In the genomic region with DNA sequence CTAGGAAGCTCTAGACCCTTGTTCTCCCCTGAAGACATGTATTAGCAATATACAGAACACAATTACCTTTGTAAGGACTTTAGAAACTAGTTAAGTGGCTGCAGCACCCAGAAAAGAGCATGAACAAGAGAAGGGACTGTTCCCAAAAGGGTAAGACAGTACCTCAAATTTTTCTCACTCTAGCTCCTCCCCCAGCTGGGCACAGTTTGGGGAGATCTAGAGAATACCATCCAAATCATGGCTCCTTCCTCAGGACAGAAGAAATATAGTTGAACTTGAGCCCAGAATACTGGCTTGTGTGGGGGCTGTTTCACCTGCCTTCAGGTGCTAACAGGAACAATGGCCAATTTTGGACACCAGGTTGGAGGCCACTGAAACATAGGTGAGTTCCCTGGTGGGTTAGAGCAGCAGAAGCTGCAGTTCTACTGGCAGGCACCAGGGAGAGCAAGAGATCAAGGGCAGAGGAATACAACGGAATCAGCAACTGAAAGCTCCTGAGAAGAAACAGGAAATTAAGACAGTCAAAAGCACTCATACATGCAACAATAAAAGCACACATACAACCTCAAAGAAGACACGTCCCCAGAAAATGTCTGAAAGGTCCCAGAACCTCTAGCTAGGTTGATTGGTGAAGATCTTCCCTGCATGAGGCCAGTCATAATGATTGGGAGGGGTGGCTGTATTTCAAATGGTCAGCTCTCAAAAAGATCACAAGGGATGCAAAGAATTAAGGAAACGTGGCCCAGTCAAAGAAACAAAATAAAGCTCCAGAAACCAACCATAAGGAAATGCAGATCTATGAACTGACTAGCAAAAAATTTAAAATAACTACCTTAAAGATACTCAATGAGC, we compare ENCODE assay signal across 8 cellular contexts.
DNase-seq lines count a peak whose midpoint lies in the region; ATAC-seq and TF ChIP-seq lines count a peak whose summit lies in the region.

No MANE protein-coding gene starts in this region.

- H3K4me3 ChIP-seq in A673 (ENCODE audit: low read depth, low read length, poor library complexity, severe bottlenecking) (no peak overlapping the region), colonic mucosa (no peak overlapping the region), mesenchymal stem cell (ENCODE audit: insufficient read depth in 1 of 2, low read depth in 1 of 2, low read length in 2 of 2) (no peak overlapping the region)

- CTCF ChIA-PET in A673 (lab: Charles Lee), result no interaction called here

- ATAC-seq in HG02642 (IDR thresholded peaks at IDR 0.05; ENCODE audit: poor library complexity, unreplicated experiment), result peak; percentile 96

- H4K8ac ChIP-seq in mesenchymal stem cell (ENCODE audit: low read length), result no peak overlapping the region

- H2AK5ac ChIP-seq in mesenchymal stem cell (ENCODE audit: low read length, severe bottlenecking), result no peak overlapping the region

- no peak overlapping the region for H4K91ac ChIP-seq in mesenchymal stem cell (ENCODE audit: low read length)

- no peak overlapping the region for H3K18ac ChIP-seq in mesenchymal stem cell (ENCODE audit: low read depth in 1 of 2, low read length in 2 of 2)

- no peak overlapping the region for H2BK12ac ChIP-seq in mesenchymal stem cell (ENCODE audit: low read length in 2 of 2)

- WGBS in mesenchymal stem cell, result 16% methylated on average over 3 of the region's 3 CpGs

- H3K27me3 ChIP-seq in A673 (replicated peaks; ENCODE audit: insufficient read depth, low read depth, low read length, poor library complexity), result no peaks in the 10 kb centered on the region
- H3K27me3 ChIP-seq in colonic mucosa, result no peaks in the 10 kb centered on the region
- no peaks in the 10 kb centered on the region for H3K27me3 ChIP-seq in mesenchymal stem cell (ENCODE audit: control insufficient read depth in 1 of 2, insufficient read depth in 1 of 2, low read length in 2 of 2)

- peak; percentile 32 for DNase-seq in A673 (ENCODE audit: low spot score)
- peak; percentile 12 for DNase-seq in NCI-H146 (lab: John Stamatoyannopoulos, UW)
- peak; percentile 22 to 39 for DNase-seq in activated CD4-positive, alpha-beta T cell treated with anti-CD3 and anti-CD28 coated beads for 24 hours (ENCODE audit: low read depth in 2 of 2)
- DNase-seq in colonic mucosa, result peak; percentile 57
- peak; percentile 65 for DNase-seq in mesenchymal stem cell
- DNase-seq in stimulated activated naive CD4-positive, alpha-beta T cell (lab: John Stamatoyannopoulos, UW), result peak; percentile 8 to 72 (median 44)

- H3K9ac ChIP-seq in colonic mucosa (ENCODE audit: low read depth in 2 of 2, low read length in 2 of 2), result no peak overlapping the region
- H3K9ac ChIP-seq in mesenchymal stem cell (ENCODE audit: low read length), result peak overlapping the region; percentile 42

- no peaks in the 10 kb centered on the region for H3K4me1 ChIP-seq in A673 (ENCODE audit: insufficient read depth, low read length, poor library complexity, severe bottlenecking)
- H3K4me1 ChIP-seq in colonic mucosa, result no peaks in the 10 kb centered on the region
- no peaks in the 10 kb centered on the region for H3K4me1 ChIP-seq in mesenchymal stem cell (ENCODE audit: control insufficient read depth, insufficient read depth, low read depth, low read length)

- no peak overlapping the region for H3K4me2 ChIP-seq in mesenchymal stem cell (ENCODE audit: low read length, poor library complexity, severe bottlenecking)

- no peak overlapping the region for H3K23ac ChIP-seq in mesenchymal stem cell (ENCODE audit: low read length in 2 of 2)

- no TSS peak for BruUV-seq in A673 (replicated peaks; lab: Mats Ljungman, UMichigan)

- no peaks in the 10 kb centered on the region for H3K79me1 ChIP-seq in mesenchymal stem cell (replicated peaks; ENCODE audit: low read length, poor library complexity, severe bottlenecking)

- POLR2A ChIA-PET in A673 (lab: Charles Lee; ENCODE audit: low non-redundant PET), result no interaction called here

- no peak overlapping the region for H3K4ac ChIP-seq in mesenchymal stem cell (ENCODE audit: low read depth in 1 of 2, low read length in 2 of 2)

- H3K9me3 ChIP-seq in A673 (ENCODE audit: low read depth, low read length, poor library complexity, severe bottlenecking) (no peaks in the 10 kb centered on the region), colonic mucosa (no peaks in the 10 kb centered on the region), mesenchymal stem cell (ENCODE audit: control insufficient read depth, low read length) (peaks cover 4% of the 10 kb centered on the region)

- no peak overlapping the region for H2AFZ ChIP-seq in mesenchymal stem cell (ENCODE audit: low read depth, low read length)

- no peak overlapping the region for H2BK5ac ChIP-seq in mesenchymal stem cell (ENCODE audit: low read depth, low read length, poor library complexity, severe bottlenecking)

- peak; percentile 64 for TF ChIP-seq CTCF in A673 (conservative IDR thresholded peaks at IDR 0.05; ENCODE audit: low read depth, low read length)
- TF ChIP-seq CTCF in GM12874 (IDR thresholded peaks at IDR 0.05; ENCODE audit: insufficient read depth, low read depth, low read length), result peak; percentile 90
- peak; percentile 76 for TF ChIP-seq CTCF in colonic mucosa (IDR thresholded peaks at IDR 0.05)

- H2BK120ac ChIP-seq in mesenchymal stem cell (ENCODE audit: low read depth, low read length), result no peak overlapping the region

- H3K27ac ChIP-seq in A673 (ENCODE audit: low read depth, low read length, poor library complexity, severe bottlenecking) (no peak overlapping the region), colonic mucosa (no peak overlapping the region), mesenchymal stem cell (ENCODE audit: low read length, poor library complexity, severe bottlenecking) (no peak overlapping the region)

- no peak overlapping the region for H3K14ac ChIP-seq in mesenchymal stem cell (ENCODE audit: low read length in 2 of 2)

- H3K36me3 ChIP-seq in A673 (ENCODE audit: insufficient read depth, low read length, poor library complexity, severe bottlenecking), result no peaks in the 10 kb centered on the region
- H3K36me3 ChIP-seq in colonic mucosa, result no peaks in the 10 kb centered on the region
- no peaks in the 10 kb centered on the region for H3K36me3 ChIP-seq in mesenchymal stem cell (ENCODE audit: control insufficient read depth in 1 of 2, insufficient read depth in 2 of 2, low read depth in 1 of 2, low read length in 2 of 2)

- intact Hi-C loops in A673 (cut with micrococcal nuclease; ENCODE audit: unreplicated experiment) (no loop called here), colonic mucosa (cut with DNase I) (loop anchor here (5.0 kb wide), 2 partner anchors 35 to 450 kb away; no protein-coding TSS in a partner anchor)

- H2BK15ac ChIP-seq in mesenchymal stem cell (ENCODE audit: low read depth, poor library complexity, severe bottlenecking), result no peak overlapping the region

Comparison
In these comparisons a context has a peak if more than half of its experiments do, and no peak if none do; other contexts are left out.
1. DNase-seq: peak in every context shown above with its lines; median percentile 65 in mesenchymal stem cell; 57 in colonic mucosa; 44 in stimulated activated naive CD4-positive, alpha-beta T cell; 32 in A673; 30 in activated CD4-positive, alpha-beta T cell treated with anti-CD3 and anti-CD28 coated beads for 24 hours; 12 in NCI-H146.